ENCODE assay signal across 8 cellular contexts in genomic region chr13:99086869-99087129, GRCh38.
DNase-seq lines count a peak whose midpoint lies in the region; ATAC-seq and TF ChIP-seq lines count a peak whose summit lies in the region.

No MANE protein-coding gene starts in this region.

- no peaks in the 10 kb centered on the region for H3K9me3 Mint-ChIP-seq in activated naive CD8-positive, alpha-beta T cell treated with anti-CD3 and anti-CD28 coated beads, Interleukin-2, amount 10 ng/mL, durations not matched to agents 7 days and 5 days
- no peaks in the 10 kb centered on the region for H3K9me3 Mint-ChIP-seq in immature natural killer cell

- no peak for DNase-seq in GM10266 (ENCODE audit: extremely low spot score)
- DNase-seq in HCEC 1CT = peak; percentile 13
- DNase-seq in NOMO-1 treated with dmso at 0.1 percent for 144 hours (lab: John Stamatoyannopoulos, UW; ENCODE audit: unreplicated experiment) = peak; percentile 10
- DNase-seq in activated naive CD8-positive, alpha-beta T cell treated with anti-CD3 and anti-CD28 coated beads, Interleukin-2, amount 10 ng/mL, durations not matched to agents 7 days and 5 days = peak; percentile 72
- DNase-seq in immature natural killer cell = peak in 2 of 3 donors; percentile 48 to 49
- DNase-seq in stimulated activated CD4-positive, alpha-beta T cell treated with anti-CD3 and anti-CD28 coated beads, Interleukin-4, amount 100 ng/mL, for 1 hour = peak; percentile 47
- DNase-seq in NCI-H2196 (lab: John Stamatoyannopoulos, UW; ENCODE audit: unreplicated experiment) = no peak

- TF ChIP-seq CTCF in GM10266 (IDR thresholded peaks at IDR 0.05; ENCODE audit: control insufficient read depth, insufficient read depth, low read depth, missing control alignments) = peak; percentile 13

- POLR2A ChIA-PET in activated naive CD8-positive, alpha-beta T cell treated with anti-CD3 and anti-CD28 coated beads, Interleukin-2, amount 10 ng/mL, durations not matched to agents 7 days and 5 days (lab: Charles Lee) = interaction anchor here (0.6 to 5.1 kb wide), 10 partner anchors 12 to 171 kb away, joined by 3 to 36 read pairs (median 6); partner anchors contain the start of genes GPR18 and UBAC2

- no peak overlapping the region for H3K27ac Mint-ChIP-seq in activated naive CD8-positive, alpha-beta T cell treated with anti-CD3 and anti-CD28 coated beads, Interleukin-2, amount 10 ng/mL, durations not matched to agents 7 days and 5 days
- H3K27ac Mint-ChIP-seq in immature natural killer cell = peak overlapping the region in 1 of 6 donors; percentile 97

- H3K4me3 Mint-ChIP-seq in activated naive CD8-positive, alpha-beta T cell treated with anti-CD3 and anti-CD28 coated beads, Interleukin-2, amount 10 ng/mL, durations not matched to agents 7 days and 5 days = peak overlapping the region; percentile 94
- H3K4me3 Mint-ChIP-seq in immature natural killer cell = peak overlapping the region in 3 of 5 donors; percentile 93 to 98 (median 96)

- H3K27me3 Mint-ChIP-seq in activated naive CD8-positive, alpha-beta T cell treated with anti-CD3 and anti-CD28 coated beads, Interleukin-2, amount 10 ng/mL, durations not matched to agents 7 days and 5 days = no peaks in the 10 kb centered on the region
- peaks cover 12 to 19% (median 12%) of the 10 kb centered on the region in 3 donors for H3K27me3 Mint-ChIP-seq in immature natural killer cell (ENCODE audit: low read depth in 3 of 3)

- ATAC-seq in activated naive CD8-positive, alpha-beta T cell treated with anti-CD3 and anti-CD28 coated beads, Interleukin-2, amount 10 ng/mL, durations not matched to agents 7 days and 5 days (ENCODE audit: low read depth) = peak; percentile 5
- ATAC-seq in HG03039 (IDR thresholded peaks at IDR 0.05; ENCODE audit: unreplicated experiment) = no peak

- peaks cover 34% of the 10 kb centered on the region for H3K4me1 Mint-ChIP-seq in activated naive CD8-positive, alpha-beta T cell treated with anti-CD3 and anti-CD28 coated beads, Interleukin-2, amount 10 ng/mL, durations not matched to agents 7 days and 5 days
- H3K4me1 Mint-ChIP-seq in immature natural killer cell = peaks cover 28 to 34% of the 10 kb centered on the region in 2 donors

- H3K36me3 Mint-ChIP-seq in activated naive CD8-positive, alpha-beta T cell treated with anti-CD3 and anti-CD28 coated beads, Interleukin-2, amount 10 ng/mL, durations not matched to agents 7 days and 5 days = peaks cover 4% of the 10 kb centered on the region
- H3K36me3 Mint-ChIP-seq in immature natural killer cell = peaks cover 0 to 4% (median 0%) of the 10 kb centered on the region in 3 donors

Comparison
In these comparisons a context has a peak if more than half of its experiments do, and no peak if none do; other contexts are left out.
1. DNase-seq: peak in HCEC 1CT (single experiment), NOMO-1 treated with dmso at 0.1 percent for 144 hours (single experiment), activated naive CD8-positive, alpha-beta T cell treated with anti-CD3 and anti-CD28 coated beads, Interleukin-2, amount 10 ng/mL, durations not matched to agents 7 days and 5 days (single experiment), immature natural killer cell (2 of 3) and stimulated activated CD4-positive, alpha-beta T cell treated with anti-CD3 and anti-CD28 coated beads, Interleukin-4, amount 100 ng/mL, for 1 hour (single experiment); none in GM10266 (single experiment) and NCI-H2196 (single experiment).